Comparison of ENCODE assay signal across 8 cellular contexts in the genomic region with DNA sequence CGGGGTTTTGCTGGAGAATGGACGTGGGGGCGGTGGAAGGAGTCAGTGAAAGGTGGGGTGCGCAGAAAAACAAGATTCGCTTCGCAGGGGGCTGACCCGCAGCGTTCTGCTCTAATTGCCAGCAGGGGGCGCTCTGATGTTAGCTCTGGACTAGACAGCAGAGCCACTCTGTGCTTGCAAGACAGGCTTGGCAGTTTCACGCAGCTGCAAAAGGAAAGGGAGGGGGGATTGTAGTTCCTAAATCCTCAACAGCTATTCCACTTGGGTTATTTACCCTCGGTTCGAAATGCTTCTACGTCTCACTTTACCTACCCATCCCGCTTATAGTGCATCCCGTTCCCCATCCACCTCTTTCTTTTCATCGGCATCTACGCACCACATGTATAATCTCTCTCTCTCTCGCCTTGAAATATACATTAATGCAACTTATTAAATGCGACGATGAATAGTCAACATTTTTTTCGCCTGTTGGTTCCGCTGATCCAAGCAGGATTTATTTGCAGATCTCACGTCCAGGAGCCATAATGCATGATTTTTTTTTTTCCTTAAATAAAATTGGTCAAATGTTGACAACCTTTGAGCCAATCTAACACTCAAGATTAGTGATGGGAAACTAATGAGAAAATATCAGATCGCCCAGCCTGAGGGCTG.
DNase-seq lines count a peak whose midpoint lies in the region; ATAC-seq, FAIRE-seq and TF ChIP-seq lines count a peak whose summit lies in the region.

No MANE protein-coding gene starts in this region.

- TF ChIP-seq POLR2A in Peyer's patch (IDR thresholded peaks at IDR 0.05) (no peak), transverse colon (IDR thresholded peaks at IDR 0.05) (no peak)

- ATAC-seq in DND-41 (ENCODE audit: insufficient read depth, low read depth), result peak; percentile 73; the same call in 2 of the 3 replicates
- peak; percentile 74 for ATAC-seq in GM21737 (IDR thresholded peaks at IDR 0.05; ENCODE audit: unreplicated experiment)

- 8 to 10% methylated on average over 23 to 24 of the region's 24 CpGs for WGBS in transverse colon (ENCODE audit: low coverage in 1 of 2), 2 donors

- TF ChIP-seq CTCF in DND-41 (IDR thresholded peaks at IDR 0.05; ENCODE audit: borderline replicate concordance, extremely low read depth, low read length, poor library complexity, severe bottlenecking), result peak; percentile 67
- peak; percentile 77 for TF ChIP-seq CTCF in LNCaP clone FGC (IDR thresholded peaks at IDR 0.05; ENCODE audit: control insufficient read depth, extremely low read depth, insufficient read depth)
- peak in 5 of 6 experiments; percentile 7 to 69 (median 66) for TF ChIP-seq CTCF in Peyer's patch (IDR thresholded peaks at IDR 0.05)
- TF ChIP-seq CTCF in transverse colon (IDR thresholded peaks at IDR 0.05), result peak; percentile 75 to 89 (median 82)

- no peaks in the 10 kb centered on the region for H3K79me2 ChIP-seq in DND-41 (ENCODE audit: insufficient read depth, low read length)

- H3K4me3 ChIP-seq in DND-41 (ENCODE audit: low read depth in 1 of 2, low read length in 2 of 2) (no peak overlapping the region), LNCaP clone FGC (ENCODE audit: low read depth, low read length) (no peak overlapping the region), Peyer's patch (peak overlapping the region in 2 of 4 donors; percentile 9 to 25), transverse colon (peak overlapping the region in 1 of 4 donors; percentile 26)

- H3K36me3 ChIP-seq in DND-41 (ENCODE audit: insufficient read depth, low read length) (no peaks in the 10 kb centered on the region), Peyer's patch (no peaks in the 10 kb centered on the region), transverse colon (no peaks in the 10 kb centered on the region)

- no peak for TF ChIP-seq EP300 in transverse colon (IDR thresholded peaks at IDR 0.05; ENCODE audit: low read depth)

- no peak for FAIRE-seq in frontal cortex (lab: Jason Lieb, UNC)

- H3K4me1 ChIP-seq in DND-41 (ENCODE audit: insufficient read depth, low read length), result no peaks in the 10 kb centered on the region
- H3K4me1 ChIP-seq in Peyer's patch, result no peaks in the 10 kb centered on the region
- H3K4me1 ChIP-seq in transverse colon, result peaks cover 0 to 16% (median 2%) of the 10 kb centered on the region in 4 donors

- H2AFZ ChIP-seq in DND-41 (ENCODE audit: low read depth, low read length), result no peak overlapping the region

- H3K4me2 ChIP-seq in DND-41 (ENCODE audit: insufficient read depth, low read length), result no peak overlapping the region

- H3K27ac ChIP-seq in DND-41 (ENCODE audit: low read length), result no peak overlapping the region
- no peak overlapping the region for H3K27ac ChIP-seq in Peyer's patch
- H3K27ac ChIP-seq in transverse colon, result peak overlapping the region in 3 of 4 donors; percentile 15 to 83 (median 76)

- H3K9me3 ChIP-seq in DND-41 (ENCODE audit: insufficient read depth, low read length, severe bottlenecking), result no peaks in the 10 kb centered on the region
- H3K9me3 ChIP-seq in Peyer's patch, result peaks cover 0 to 2% (median 0%) of the 10 kb centered on the region in 4 donors
- H3K9me3 ChIP-seq in transverse colon, result no peaks in the 10 kb centered on the region

- intact Hi-C loops in transverse colon (cut with DNase I; ENCODE audit: low total_unique reads), result loop anchor here (1.0 kb wide), 1 partner anchor 249 kb away; no protein-coding TSS in a partner anchor

- H4K20me1 ChIP-seq in DND-41 (ENCODE audit: insufficient read depth, low read length), result no peaks in the 10 kb centered on the region

- no peak overlapping the region for H3K9ac ChIP-seq in DND-41 (ENCODE audit: low read depth, low read length)

- peak; percentile 57 for DNase-seq in DND-41
- peak; percentile 42 for DNase-seq in LNCaP clone FGC (ENCODE audit: low read depth)
- peak; percentile 46 to 87 (median 79) for DNase-seq in Peyer's patch
- peak; percentile 5 for DNase-seq in activated T-helper 1 cell treated with Interleukin-2 at 50 U/mL for 16 hours (ENCODE audit: low read depth)
- peak; percentile 74 to 80 for DNase-seq in frontal cortex (ENCODE audit: low spot score in 2 of 2)
- peak; percentile 46 for DNase-seq in non-pigmented ciliary epithelial cell (ENCODE audit: low read depth)
- DNase-seq in transverse colon, result peak; percentile 82

- in situ Hi-C loops in transverse colon (cut with MboI; ENCODE audit: low pct_ligation_motif_present in 1 of 4, low pct_unique_long_range_greater_than_20kb in 1 of 4, low sequenced_read_pairs in 3 of 4), result loop anchor here (10.0 to 25.0 kb wide), 3 partner anchors 221 to 1003 kb away; partner anchors contain the start of gene MEIS2 (in 4 of the 4)

- H3K27me3 ChIP-seq in DND-41 (ENCODE audit: insufficient read depth, low read length, poor library complexity) (peaks cover 4% of the 10 kb centered on the region), Peyer's patch (peaks cover 0 to 28% of the 10 kb centered on the region in 2 donors), transverse colon (peaks cover 100% of the 10 kb centered on the region)

Comparison
In these comparisons a context has a peak if more than half of its experiments do, and no peak if none do; other contexts are left out.
1. DNase-seq: peak in every context shown above with its lines; median percentile 82 in transverse colon; 79 in Peyer's patch; 77 in frontal cortex; 57 in DND-41; 46 in non-pigmented ciliary epithelial cell; 42 in LNCaP clone FGC; 5 in activated T-helper 1 cell treated with Interleukin-2 at 50 U/mL for 16 hours.
2. H3K27ac ChIP-seq: peak in transverse colon (3 of 4); none in DND-41 (single experiment) and Peyer's patch (0 of 4).
3. Peak in every context shown above with its lines, with median percentiles within 50 percentile points of each other: CTCF ChIP-seq.